ENCODE assay signal across 15 cellular contexts in the genomic region with DNA sequence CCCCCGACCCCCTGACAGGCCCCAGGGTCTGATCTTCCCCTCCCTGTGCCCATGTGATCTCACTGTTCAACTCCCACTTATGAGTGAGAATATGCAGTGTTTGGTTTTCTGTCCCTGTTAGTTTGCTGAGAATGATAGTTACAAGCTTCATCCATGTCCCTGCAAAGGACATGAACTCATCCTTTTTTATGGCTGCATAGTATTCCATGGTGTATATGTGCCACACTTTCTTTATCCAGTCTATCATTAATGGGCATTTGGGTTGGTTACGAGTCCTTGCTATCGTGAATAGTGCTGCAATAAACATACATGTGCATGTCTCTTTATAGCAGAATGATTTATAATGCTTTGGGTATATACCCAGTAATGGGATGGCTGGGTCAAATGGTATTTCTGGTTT. TPM values are rescaled to one million over a fixed set of nuclear protein-coding genes. Genes with fewer than 3 reads are reported as not detected.
"Had no signal": no experiment of that assay in that cellular context is flagged by ENCODE, and none has a peak within 500 bp of the region (broad histone marks: within the 10 kb centered on the region; RNA-seq: fewer than 3 reads in every experiment).

No MANE protein-coding gene starts in this region.

RNA-seq across cellular contexts. Expression of a gene that starts 41.7 kb away (rescaled TPM):
- total RNA-seq: stomach, subcutaneous adipose tissue, suprapubic skin, temporal lobe, testis, thoracic aorta, thyroid gland, tibial nerve, upper lobe of left lung, upper lobe of right lung, ureter, urinary bladder, uterus, vagina had no signal
- polyA plus RNA-seq: stomach, thymus, urinary bladder had no signal
